Comparison of ENCODE assay signal across 16 cellular contexts in the genomic region with DNA sequence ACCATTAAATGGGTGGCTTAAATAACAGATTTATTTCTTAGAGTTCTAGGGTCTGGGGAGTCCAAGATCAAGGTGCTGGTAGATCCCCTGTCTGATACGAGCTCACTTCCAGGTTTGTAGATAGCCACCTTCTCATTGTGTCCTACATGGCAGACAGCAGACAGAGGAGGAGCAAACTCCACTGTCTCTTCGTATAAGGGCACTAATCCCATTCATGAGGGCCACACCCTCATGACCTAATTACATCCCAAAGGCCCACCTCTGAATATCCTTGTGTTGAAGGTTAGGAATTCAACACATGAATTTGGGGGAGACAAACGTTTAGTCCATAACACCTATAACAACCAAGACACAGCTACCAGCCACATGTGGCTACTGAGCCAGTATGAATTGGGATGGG.
"Had no signal": no experiment of that assay in that cellular context is flagged by ENCODE, and none has a peak within 500 bp of the region (broad histone marks: within the 10 kb centered on the region; RNA-seq: fewer than 3 reads in every experiment).

No MANE protein-coding gene starts in this region.

- H3K27me3 ChIP-seq: heart left ventricle, sigmoid colon had no signal

- ATAC-seq: heart left ventricle, left lobe of liver had no signal

- H3K4me3 ChIP-seq: coronary artery, heart left ventricle, sigmoid colon, skin epidermis had no signal

- DNase-seq: effector CD4-positive, alpha-beta T cell; heart left ventricle; hippocampal formation; kidney glomerular epithelial cell; mammary epithelial cell; naive thymus-derived CD4-positive, alpha-beta T cell; sigmoid colon; stimulated activated CD4-positive, alpha-beta T cell treated with anti-CD3 and anti-CD28 coated beads, Interleukin-12 subunit alpha, Interleukin-12 subunit beta, amount 100 ng/mL, for 4 hours; stimulated activated naive CD4-positive, alpha-beta T cell treated with Interleukin-2 at 50 U/mL for 16 hours; trophoblast cell had no signal

- H3K27me3 Mint-ChIP-seq: naive thymus-derived CD4-positive, alpha-beta T cell had no signal

- FAIRE-seq: frontal cortex, islet of Langerhans had no signal

- H3K4me1 ChIP-seq: sigmoid colon had no signal

- H3K4me3 Mint-ChIP-seq: neural crest cell had no signal

- H3K9me3 ChIP-seq: sigmoid colon had no signal

- H3K27ac ChIP-seq: coronary artery, sigmoid colon had no signal

- H3K36me3 ChIP-seq: heart left ventricle, sigmoid colon had no signal
